ENCODE assay signal across 1 cellular context in the genomic region with DNA sequence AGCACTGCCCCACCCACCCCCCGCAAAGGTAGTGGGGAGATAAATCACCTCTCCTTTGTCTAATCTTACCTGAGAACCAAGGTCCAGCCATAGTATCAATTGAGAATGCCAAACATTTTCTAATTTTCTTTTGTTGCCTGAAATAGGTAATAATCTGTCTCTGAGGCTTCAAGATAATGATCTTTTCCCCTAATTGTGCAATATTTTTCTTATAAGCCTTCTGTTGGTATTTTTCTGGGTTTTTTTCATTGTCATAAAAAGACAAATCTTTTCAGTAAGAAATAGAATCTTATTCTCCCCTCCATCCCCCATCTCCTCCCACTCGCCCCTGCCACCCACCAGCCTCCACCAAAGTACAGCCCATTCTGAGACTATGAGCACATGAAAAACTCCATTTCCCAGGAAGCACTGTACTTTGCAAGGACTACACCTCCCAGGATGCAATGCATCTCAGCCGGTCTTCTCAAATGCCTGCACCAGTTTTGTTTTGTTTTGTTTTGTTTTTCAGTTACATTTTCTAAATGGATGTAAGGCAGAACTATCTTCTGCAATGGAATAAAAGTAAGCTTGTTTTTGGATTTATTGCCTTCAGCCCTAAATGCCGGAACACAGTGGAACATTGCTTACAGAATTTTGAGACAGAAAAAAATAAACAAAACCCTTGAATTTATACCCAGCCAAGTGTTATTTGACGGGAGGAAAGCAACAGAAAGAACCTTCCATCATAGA.
TF ChIP-seq lines count a peak whose summit lies in the region.

No MANE protein-coding gene starts in this region.

TF ChIP-seq in HepG2, 621 proteins besides CTCF, POLR2A, EP300 and RAD21 (continued from another document):
- no peak for TF ChIP-seq FIP1L1 (IDR thresholded peaks at IDR 0.05; ENCODE audit: borderline replicate concordance, insufficient read depth, low read depth, low read length)
- TF ChIP-seq, protein P1, sequence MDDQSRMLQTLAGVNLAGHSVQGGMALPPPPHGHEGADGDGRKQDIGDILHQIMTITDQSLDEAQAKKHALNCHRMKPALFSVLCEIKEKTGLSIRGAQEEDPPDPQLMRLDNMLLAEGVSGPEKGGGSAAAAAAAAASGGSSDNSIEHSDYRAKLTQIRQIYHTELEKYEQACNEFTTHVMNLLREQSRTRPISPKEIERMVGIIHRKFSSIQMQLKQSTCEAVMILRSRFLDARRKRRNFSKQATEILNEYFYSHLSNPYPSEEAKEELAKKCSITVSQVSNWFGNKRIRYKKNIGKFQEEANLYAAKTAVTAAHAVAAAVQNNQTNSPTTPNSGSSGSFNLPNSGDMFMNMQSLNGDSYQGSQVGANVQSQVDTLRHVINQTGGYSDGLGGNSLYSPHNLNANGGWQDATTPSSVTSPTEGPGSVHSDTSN (CRISPR knock-in tag; IDR thresholded peaks at IDR 0.05; ENCODE audit: borderline replicate concordance): no peak
- peak; percentile 26; the same call in 1 of the 2 replicates for TF ChIP-seq FOXK1 (CRISPR knock-in tag; IDR thresholded peaks at IDR 0.05; ENCODE audit: borderline replicate concordance, low read depth)
- TF ChIP-seq GATAD1 (CRISPR knock-in tag; IDR thresholded peaks at IDR 0.05): peak; percentile 66
- TF ChIP-seq ZFP82 (CRISPR knock-in tag; IDR thresholded peaks at IDR 0.05; ENCODE audit: borderline replicate concordance): no peak
- TF ChIP-seq ZNF205 (CRISPR knock-in tag; IDR thresholded peaks at IDR 0.05): no peak
- TF ChIP-seq HNF4A (CRISPR knock-in tag; IDR thresholded peaks at IDR 0.05): no peak
- no peak for TF ChIP-seq GABPA (IDR thresholded peaks at IDR 0.05; ENCODE audit: low read depth, low read length)
- TF ChIP-seq GABPA (CRISPR knock-in tag; IDR thresholded peaks at IDR 0.05; ENCODE audit: low read depth): peak; percentile 63; the same call in 1 of the 2 replicates
- no peak for TF ChIP-seq ZNF329 (CRISPR knock-in tag; IDR thresholded peaks at IDR 0.05; ENCODE audit: low read depth)
- no peak for TF ChIP-seq HES4 (CRISPR knock-in tag; IDR thresholded peaks at IDR 0.05; ENCODE audit: borderline replicate concordance)
- TF ChIP-seq, protein P2, sequence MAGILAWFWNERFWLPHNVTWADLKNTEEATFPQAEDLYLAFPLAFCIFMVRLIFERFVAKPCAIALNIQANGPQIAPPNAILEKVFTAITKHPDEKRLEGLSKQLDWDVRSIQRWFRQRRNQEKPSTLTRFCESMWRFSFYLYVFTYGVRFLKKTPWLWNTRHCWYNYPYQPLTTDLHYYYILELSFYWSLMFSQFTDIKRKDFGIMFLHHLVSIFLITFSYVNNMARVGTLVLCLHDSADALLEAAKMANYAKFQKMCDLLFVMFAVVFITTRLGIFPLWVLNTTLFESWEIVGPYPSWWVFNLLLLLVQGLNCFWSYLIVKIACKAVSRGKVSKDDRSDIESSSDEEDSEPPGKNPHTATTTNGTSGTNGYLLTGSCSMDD (CRISPR knock-in tag; IDR thresholded peaks at IDR 0.05): no peak
- no peak for TF ChIP-seq CREB1 (IDR thresholded peaks at IDR 0.05)
- TF ChIP-seq CREB1 (CRISPR knock-in tag; IDR thresholded peaks at IDR 0.05): peak; percentile 40; the same call in 1 of the 2 replicates
- TF ChIP-seq, protein P3, sequence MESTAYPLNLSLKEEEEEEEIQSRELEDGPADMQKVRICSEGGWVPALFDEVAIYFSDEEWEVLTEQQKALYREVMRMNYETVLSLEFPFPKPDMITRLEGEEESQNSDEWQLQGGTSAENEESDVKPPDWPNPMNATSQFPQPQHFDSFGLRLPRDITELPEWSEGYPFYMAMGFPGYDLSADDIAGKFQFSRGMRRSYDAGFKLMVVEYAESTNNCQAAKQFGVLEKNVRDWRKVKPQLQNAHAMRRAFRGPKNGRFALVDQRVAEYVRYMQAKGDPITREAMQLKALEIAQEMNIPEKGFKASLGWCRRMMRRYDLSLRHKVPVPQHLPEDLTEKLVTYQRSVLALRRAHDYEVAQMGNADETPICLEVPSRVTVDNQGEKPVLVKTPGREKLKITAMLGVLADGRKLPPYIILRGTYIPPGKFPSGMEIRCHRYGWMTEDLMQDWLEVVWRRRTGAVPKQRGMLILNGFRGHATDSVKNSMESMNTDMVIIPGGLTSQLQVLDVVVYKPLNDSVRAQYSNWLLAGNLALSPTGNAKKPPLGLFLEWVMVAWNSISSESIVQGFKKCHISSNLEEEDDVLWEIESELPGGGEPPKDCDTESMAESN (CRISPR knock-in tag; conservative IDR thresholded peaks at IDR 0.05): no peak
- no peak for TF ChIP-seq FOXJ3 (CRISPR knock-in tag; IDR thresholded peaks at IDR 0.05; ENCODE audit: borderline replicate concordance)
- TF ChIP-seq, protein P4, sequence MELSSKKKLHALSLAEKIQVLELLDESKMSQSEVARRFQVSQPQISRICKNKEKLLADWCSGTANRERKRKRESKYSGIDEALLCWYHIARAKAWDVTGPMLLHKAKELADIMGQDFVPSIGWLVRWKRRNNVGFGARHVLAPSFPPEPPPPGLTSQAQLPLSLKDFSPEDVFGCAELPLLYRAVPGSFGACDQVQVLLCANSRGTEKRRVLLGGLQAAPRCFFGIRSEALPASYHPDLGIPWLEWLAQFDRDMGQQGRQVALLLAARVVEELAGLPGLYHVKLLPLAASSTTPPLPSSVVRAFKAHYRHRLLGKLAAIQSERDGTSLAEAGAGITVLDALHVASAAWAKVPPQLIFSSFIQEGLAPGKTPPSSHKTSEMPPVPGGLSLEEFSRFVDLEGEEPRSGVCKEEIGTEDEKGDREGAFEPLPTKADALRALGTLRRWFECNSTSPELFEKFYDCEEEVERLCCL (CRISPR knock-in tag; IDR thresholded peaks at IDR 0.05; ENCODE audit: borderline replicate concordance): no peak
- TF ChIP-seq, protein P5, sequence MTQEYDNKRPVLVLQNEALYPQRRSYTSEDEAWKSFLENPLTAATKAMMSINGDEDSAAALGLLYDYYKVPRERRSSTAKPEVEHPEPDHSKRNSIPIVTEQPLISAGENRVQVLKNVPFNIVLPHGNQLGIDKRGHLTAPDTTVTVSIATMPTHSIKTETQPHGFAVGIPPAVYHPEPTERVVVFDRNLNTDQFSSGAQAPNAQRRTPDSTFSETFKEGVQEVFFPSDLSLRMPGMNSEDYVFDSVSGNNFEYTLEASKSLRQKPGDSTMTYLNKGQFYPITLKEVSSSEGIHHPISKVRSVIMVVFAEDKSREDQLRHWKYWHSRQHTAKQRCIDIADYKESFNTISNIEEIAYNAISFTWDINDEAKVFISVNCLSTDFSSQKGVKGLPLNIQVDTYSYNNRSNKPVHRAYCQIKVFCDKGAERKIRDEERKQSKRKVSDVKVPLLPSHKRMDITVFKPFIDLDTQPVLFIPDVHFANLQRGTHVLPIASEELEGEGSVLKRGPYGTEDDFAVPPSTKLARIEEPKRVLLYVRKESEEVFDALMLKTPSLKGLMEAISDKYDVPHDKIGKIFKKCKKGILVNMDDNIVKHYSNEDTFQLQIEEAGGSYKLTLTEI (CRISPR knock-in tag; conservative IDR thresholded peaks at IDR 0.05): no peak
- peak; percentile 91 for TF ChIP-seq HCFC1 (IDR thresholded peaks at IDR 0.05; ENCODE audit: low read depth, low read length)
- no peak for TF ChIP-seq ZNF180 (CRISPR knock-in tag; IDR thresholded peaks at IDR 0.05; ENCODE audit: borderline replicate concordance, low read depth)
- TF ChIP-seq SOX5 (CRISPR knock-in tag; IDR thresholded peaks at IDR 0.05; ENCODE audit: borderline replicate concordance): no peak
- TF ChIP-seq PAWR (CRISPR knock-in tag; IDR thresholded peaks at IDR 0.05; ENCODE audit: borderline replicate concordance): no peak
- TF ChIP-seq, protein P6, sequence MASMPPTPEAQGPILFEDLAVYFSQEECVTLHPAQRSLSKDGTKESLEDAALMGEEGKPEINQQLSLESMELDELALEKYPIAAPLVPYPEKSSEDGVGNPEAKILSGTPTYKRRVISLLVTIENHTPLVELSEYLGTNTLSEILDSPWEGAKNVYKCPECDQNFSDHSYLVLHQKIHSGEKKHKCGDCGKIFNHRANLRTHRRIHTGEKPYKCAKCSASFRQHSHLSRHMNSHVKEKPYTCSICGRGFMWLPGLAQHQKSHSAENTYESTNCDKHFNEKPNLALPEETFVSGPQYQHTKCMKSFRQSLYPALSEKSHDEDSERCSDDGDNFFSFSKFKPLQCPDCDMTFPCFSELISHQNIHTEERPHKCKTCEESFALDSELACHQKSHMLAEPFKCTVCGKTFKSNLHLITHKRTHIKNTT (CRISPR knock-in tag; IDR thresholded peaks at IDR 0.05): no peak
- no peak for TF ChIP-seq RFXANK (CRISPR knock-in tag; IDR thresholded peaks at IDR 0.05)
- TF ChIP-seq KLF6 (CRISPR knock-in tag; IDR thresholded peaks at IDR 0.05): no peak
- no peak for TF ChIP-seq MBNL3 (CRISPR knock-in tag; conservative IDR thresholded peaks at IDR 0.05)
- no peak for TF ChIP-seq ZMYM4 (CRISPR knock-in tag; IDR thresholded peaks at IDR 0.05)
- no peak for TF ChIP-seq MIER3 (CRISPR knock-in tag; IDR thresholded peaks at IDR 0.05; ENCODE audit: borderline replicate concordance)
- TF ChIP-seq, protein P7, sequence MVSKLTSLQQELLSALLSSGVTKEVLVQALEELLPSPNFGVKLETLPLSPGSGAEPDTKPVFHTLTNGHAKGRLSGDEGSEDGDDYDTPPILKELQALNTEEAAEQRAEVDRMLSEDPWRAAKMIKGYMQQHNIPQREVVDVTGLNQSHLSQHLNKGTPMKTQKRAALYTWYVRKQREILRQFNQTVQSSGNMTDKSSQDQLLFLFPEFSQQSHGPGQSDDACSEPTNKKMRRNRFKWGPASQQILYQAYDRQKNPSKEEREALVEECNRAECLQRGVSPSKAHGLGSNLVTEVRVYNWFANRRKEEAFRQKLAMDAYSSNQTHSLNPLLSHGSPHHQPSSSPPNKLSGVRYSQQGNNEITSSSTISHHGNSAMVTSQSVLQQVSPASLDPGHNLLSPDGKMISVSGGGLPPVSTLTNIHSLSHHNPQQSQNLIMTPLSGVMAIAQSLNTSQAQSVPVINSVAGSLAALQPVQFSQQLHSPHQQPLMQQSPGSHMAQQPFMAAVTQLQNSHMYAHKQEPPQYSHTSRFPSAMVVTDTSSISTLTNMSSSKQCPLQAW (CRISPR knock-in tag; IDR thresholded peaks at IDR 0.05): no peak
- TF ChIP-seq ZNF367 (CRISPR knock-in tag; IDR thresholded peaks at IDR 0.05; ENCODE audit: borderline replicate concordance): no peak
- TF ChIP-seq ZNF7 (CRISPR knock-in tag; IDR thresholded peaks at IDR 0.05): no peak
- TF ChIP-seq LCORL (IDR thresholded peaks at IDR 0.05): no peak
- TF ChIP-seq LCORL (CRISPR knock-in tag; IDR thresholded peaks at IDR 0.05): no peak
- no peak for TF ChIP-seq PAF1 (CRISPR knock-in tag; IDR thresholded peaks at IDR 0.05)
- TF ChIP-seq, protein P8, sequence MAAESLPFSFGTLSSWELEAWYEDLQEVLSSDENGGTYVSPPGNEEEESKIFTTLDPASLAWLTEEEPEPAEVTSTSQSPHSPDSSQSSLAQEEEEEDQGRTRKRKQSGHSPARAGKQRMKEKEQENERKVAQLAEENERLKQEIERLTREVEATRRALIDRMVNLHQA (CRISPR knock-in tag; IDR thresholded peaks at IDR 0.05): no peak
- no peak for TF ChIP-seq SSRP1 (CRISPR knock-in tag; IDR thresholded peaks at IDR 0.05)
- TF ChIP-seq ZNF337 (CRISPR knock-in tag; IDR thresholded peaks at IDR 0.05; ENCODE audit: borderline replicate concordance, low read depth): no peak
- TF ChIP-seq ZNF782 (CRISPR knock-in tag; IDR thresholded peaks at IDR 0.05; ENCODE audit: borderline replicate concordance): no peak
- TF ChIP-seq, protein P9, sequence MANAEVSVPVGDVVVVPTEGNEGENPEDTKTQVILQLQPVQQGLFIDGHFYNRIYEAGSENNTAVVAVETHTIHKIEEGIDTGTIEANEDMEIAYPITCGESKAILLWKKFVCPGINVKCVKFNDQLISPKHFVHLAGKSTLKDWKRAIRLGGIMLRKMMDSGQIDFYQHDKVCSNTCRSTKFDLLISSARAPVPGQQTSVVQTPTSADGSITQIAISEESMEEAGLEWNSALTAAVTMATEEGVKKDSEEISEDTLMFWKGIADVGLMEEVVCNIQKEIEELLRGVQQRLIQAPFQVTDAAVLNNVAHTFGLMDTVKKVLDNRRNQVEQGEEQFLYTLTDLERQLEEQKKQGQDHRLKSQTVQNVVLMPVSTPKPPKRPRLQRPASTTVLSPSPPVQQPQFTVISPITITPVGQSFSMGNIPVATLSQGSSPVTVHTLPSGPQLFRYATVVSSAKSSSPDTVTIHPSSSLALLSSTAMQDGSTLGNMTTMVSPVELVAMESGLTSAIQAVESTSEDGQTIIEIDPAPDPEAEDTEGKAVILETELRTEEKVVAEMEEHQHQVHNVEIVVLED (CRISPR knock-in tag; IDR thresholded peaks at IDR 0.05; ENCODE audit: borderline replicate concordance): no peak
